ENCODE assay signal across 18 cellular contexts in genomic region chr12:619346-619745, GRCh38. TPM values are rescaled to one million over a fixed set of nuclear protein-coding genes. Genes with fewer than 3 reads are reported as not detected.
DNase-seq lines count a peak whose midpoint lies in the region; ATAC-seq and TF ChIP-seq lines count a peak whose summit lies in the region.
"Had no signal": no experiment of that assay in that cellular context is flagged by ENCODE, and none has a peak within 500 bp of the region (broad histone marks: within the 10 kb centered on the region; RNA-seq: fewer than 3 reads in every experiment).

No MANE protein-coding gene starts in this region.

- no peak for TF ChIP-seq CTCF in CD4-positive, alpha-beta T cell (IDR thresholded peaks at IDR 0.05)
- no peak for TF ChIP-seq CTCF in Panc1 (IDR thresholded peaks at IDR 0.05)

- no peaks in the 10 kb centered on the region for H3K27me3 ChIP-seq in CD4-positive, alpha-beta T cell (ENCODE audit: control insufficient read depth, insufficient read depth, low read length)
- H3K27me3 ChIP-seq in Panc1 (ENCODE audit: control insufficient read depth, insufficient read depth, low read length): no peaks in the 10 kb centered on the region
- H3K27me3 ChIP-seq: body of pancreas, SJCRH30 had no signal

- no peak for DNase-seq in CD4-positive, alpha-beta T cell
- DNase-seq in Panc1 (ENCODE audit: low read depth, low spot score): no peak
- no peak for DNase-seq in left ventricle myocardium superior
- no peak for DNase-seq in sciatic nerve (ENCODE audit: low spot score)
- no peak for DNase-seq in activated CD4-positive, CD25-positive, alpha-beta regulatory T cell (lab: John Stamatoyannopoulos, UW)
- DNase-seq: activated naive CD4-positive, alpha-beta T cell treated with anti-CD3 and anti-CD28 coated beads, Interleukin-2, amount 50 U/mL, for 16 hours; body of pancreas; GF-D8; GM23248; hippocampal formation; NCI-H1417; NCI-H69; SJCRH30 had no signal

- intact Hi-C loops in CD4-positive, alpha-beta T cell (cut with DNase I, micrococcal nuclease): no loop called here
- intact Hi-C loops in Panc1 (cut with micrococcal nuclease; ENCODE audit: unreplicated experiment) (no loop called here), left ventricle myocardium superior (cut with micrococcal nuclease) (no loop called here), sciatic nerve (cut with DNase I) (no loop called here)

- no peak overlapping the region for H3K27ac ChIP-seq in CD4-positive, alpha-beta T cell (ENCODE audit: low read depth, low read length)
- peak overlapping the region; percentile 57 for H3K27ac ChIP-seq in Panc1 (ENCODE audit: low read length)
- H3K27ac ChIP-seq: body of pancreas, GM23248, SJCRH30 had no signal

- H3K36me3 ChIP-seq in Panc1 (ENCODE audit: control insufficient read depth, insufficient read depth, low read length): no peaks in the 10 kb centered on the region
- H3K36me3 ChIP-seq: SJCRH30 had no signal

- in situ Hi-C loops in Panc1 (cut with HindIII; ENCODE audit: low pct_unique_long_range_greater_than_20kb, low sequenced_read_pairs): no loop called here

- no peak overlapping the region for H3K4me3 ChIP-seq in Panc1 (ENCODE audit: low read depth in 2 of 2, low read length in 2 of 2)
- H3K4me3 ChIP-seq: body of pancreas, GM23248, SJCRH30 had no signal

- H3K9me3 ChIP-seq in CD4-positive, alpha-beta T cell (ENCODE audit: control insufficient read depth, low read length): no peaks in the 10 kb centered on the region
- no peaks in the 10 kb centered on the region for H3K9me3 ChIP-seq in Panc1 (ENCODE audit: control insufficient read depth, insufficient read depth, low read depth, low read length)
- H3K9me3 ChIP-seq: body of pancreas, SJCRH30 had no signal

- H3K36me3 Mint-ChIP-seq in CD4-positive, alpha-beta T cell (ENCODE audit: low read depth): no peaks in the 10 kb centered on the region
- H3K36me3 Mint-ChIP-seq: mesothelial cell of epicardium had no signal

- H3K4me3 Mint-ChIP-seq in CD4-positive, alpha-beta T cell: no peak overlapping the region
- H3K4me3 Mint-ChIP-seq: B cell, mesothelial cell of epicardium had no signal

- peaks cover 20% of the 10 kb centered on the region for H3K4me1 ChIP-seq in Panc1 (ENCODE audit: control insufficient read depth, insufficient read depth, low read length)
- H3K4me1 ChIP-seq: body of pancreas had no signal

- no peaks in the 10 kb centered on the region for H3K9me3 Mint-ChIP-seq in CD4-positive, alpha-beta T cell
- H3K9me3 Mint-ChIP-seq: mesothelial cell of epicardium had no signal

- peaks cover 53% of the 10 kb centered on the region for H3K4me1 Mint-ChIP-seq in CD4-positive, alpha-beta T cell (ENCODE audit: low read depth)
- H3K4me1 Mint-ChIP-seq: mesothelial cell of epicardium had no signal

- H3K27me3 Mint-ChIP-seq in CD4-positive, alpha-beta T cell: no peaks in the 10 kb centered on the region
- H3K27me3 Mint-ChIP-seq: B cell had no signal

- BruUV-seq in Panc1 (replicated peaks; lab: Mats Ljungman, UMichigan): no TSS peak

- peak; percentile 66 for ATAC-seq in CD4-positive, alpha-beta T cell (ENCODE audit: poor library complexity)
- ATAC-seq in Panc1 (no peak), left ventricle myocardium superior (peak; percentile 47), sciatic nerve (peak; percentile 43), GM21390 (IDR thresholded peaks at IDR 0.05; ENCODE audit: unreplicated experiment) (no peak), GM21717 (IDR thresholded peaks at IDR 0.05; ENCODE audit: unreplicated experiment) (no peak)
- ATAC-seq: activated CD4-positive, CD25-positive, alpha-beta regulatory T cell treated with anti-CD3 and anti-CD28 coated beads, Interleukin-2, amount 50 U/mL, for 24 hours; body of pancreas had no signal

- peak overlapping the region; percentile 24 for H3K27ac Mint-ChIP-seq in CD4-positive, alpha-beta T cell
- H3K27ac Mint-ChIP-seq: B cell, mesothelial cell of epicardium had no signal

- POLR2A ChIA-PET in CD4-positive, alpha-beta T cell (lab: Charles Lee): interaction anchor here (1.4 to 3.0 kb wide), 4 partner anchors 12 to 194 kb away, joined by 3 to 12 read pairs (median 6); partner anchors contain the start of gene WNK1
- POLR2A ChIA-PET in Panc1 (lab: Charles Lee): no interaction called here

- CTCF ChIA-PET in CD4-positive, alpha-beta T cell (lab: Charles Lee): interaction anchor here (1.6 kb wide), 1 partner anchor 13 kb away, joined by 5 read pairs; no protein-coding TSS in a partner anchor
- CTCF ChIA-PET in Panc1 (lab: Charles Lee): interaction anchor here (0.7 kb wide), 1 partner anchor 132 kb away, joined by 3 read pairs; no protein-coding TSS in a partner anchor

RNA-seq across cellular contexts. Expression of gene NINJ2, which starts 43.9 kb away (rescaled TPM):
- 1 to 10 TPM; 1.1 to 3.4 TPM for total RNA-seq in CD4-positive, alpha-beta T cell
- 1.9 TPM for total RNA-seq in Panc1 (2021; ENCODE audit: unreplicated experiment)
- polyA plus RNA-seq in Panc1 (2012; ENCODE audit: insufficient read length): 2.2 TPM
- total RNA-seq in left ventricle myocardium superior: 5.3 TPM
- 6.2 TPM for total RNA-seq in sciatic nerve

Comparison
In these comparisons a context has a peak if more than half of its experiments do, and no peak if none do; other contexts are left out.
1. ATAC-seq: peak in CD4-positive, alpha-beta T cell (single experiment), left ventricle myocardium superior (single experiment) and sciatic nerve (single experiment); none in Panc1 (single experiment), GM21390 (single experiment) and GM21717 (single experiment).